In genomic region chr22:37409557-37409956, GRCh38 we compare ENCODE assay signal across 16 cellular contexts. TPM values are rescaled to one million over a fixed set of nuclear protein-coding genes. Genes with fewer than 3 reads are reported as not detected.
"Had no signal": no experiment of that assay in that cellular context is flagged by ENCODE, and none has a peak within 500 bp of the region (broad histone marks: within the 10 kb centered on the region; RNA-seq: fewer than 3 reads in every experiment).

No MANE protein-coding gene starts in this region.

- H3K4me3 ChIP-seq: adrenal gland, transverse colon had no signal

- H3K9me3 Mint-ChIP-seq: activated CD4-positive, alpha-beta memory T cell treated with anti-CD3 and anti-CD28 coated beads, Interleukin-2, amount 10 ng/mL, durations not matched to agents 7 days and 5 days; activated naive CD4-positive, alpha-beta T cell treated with anti-CD3 and anti-CD28 coated beads, Interleukin-2, amount 50 U/mL, for 24 hours; activated T-cell treated with anti-CD3 and anti-CD28 coated beads, Interleukin-2, amount 50 U/mL, for 4 hours; effector memory CD8-positive, alpha-beta T cell; naive thymus-derived CD4-positive, alpha-beta T cell had no signal

- H3K36me3 ChIP-seq: adrenal gland, neutrophil, transverse colon had no signal

- H3K27ac Mint-ChIP-seq: activated CD4-positive, alpha-beta memory T cell treated with anti-CD3 and anti-CD28 coated beads, Interleukin-2, amount 10 ng/mL, durations not matched to agents 7 days and 5 days; activated CD4-positive, alpha-beta T cell treated with anti-CD3 and anti-CD28 coated beads for 36 hours; activated naive CD4-positive, alpha-beta T cell treated with anti-CD3 and anti-CD28 coated beads, Interleukin-2, amount 50 U/mL, for 24 hours; effector memory CD8-positive, alpha-beta T cell; naive thymus-derived CD4-positive, alpha-beta T cell had no signal

- DNase-seq: activated CD4-positive, alpha-beta memory T cell treated with anti-CD3 and anti-CD28 coated beads, Interleukin-2, amount 10 ng/mL, durations not matched to agents 7 days and 5 days; activated CD4-positive, alpha-beta T cell treated with anti-CD3 and anti-CD28 coated beads for 36 hours; activated effector memory CD4-positive, alpha-beta T cell treated with Interleukin-2 at 50 U/mL for 16 hours; activated T-cell treated with anti-CD3 and anti-CD28 coated beads, Interleukin-2, amount 50 U/mL, for 4 hours; dermis blood vessel endothelial cell; effector memory CD8-positive, alpha-beta T cell; foreskin keratinocyte; naive thymus-derived CD4-positive, alpha-beta T cell; stimulated activated CD4-positive, alpha-beta T cell treated with anti-CD3 and anti-CD28 coated beads, Interleukin-4, amount 100 ng/mL, for 1 hour; stimulated activated naive CD4-positive, alpha-beta T cell; T-helper 9 cell; transverse colon had no signal

- H3K4me1 Mint-ChIP-seq: activated naive CD4-positive, alpha-beta T cell treated with anti-CD3 and anti-CD28 coated beads, Interleukin-2, amount 50 U/mL, for 24 hours had no signal

- ATAC-seq: activated CD4-positive, alpha-beta T cell treated with anti-CD3 and anti-CD28 coated beads for 36 hours; activated T-cell treated with anti-CD3 and anti-CD28 coated beads, Interleukin-2, amount 50 U/mL, for 4 hours; effector memory CD8-positive, alpha-beta T cell; foreskin keratinocyte had no signal

- H3K4me1 ChIP-seq: adrenal gland, foreskin keratinocyte, transverse colon had no signal

- H3K36me3 Mint-ChIP-seq: activated naive CD4-positive, alpha-beta T cell treated with anti-CD3 and anti-CD28 coated beads, Interleukin-2, amount 50 U/mL, for 24 hours; naive thymus-derived CD4-positive, alpha-beta T cell had no signal

- H3K4me3 Mint-ChIP-seq: activated CD4-positive, alpha-beta memory T cell treated with anti-CD3 and anti-CD28 coated beads, Interleukin-2, amount 10 ng/mL, durations not matched to agents 7 days and 5 days; activated CD4-positive, alpha-beta T cell treated with anti-CD3 and anti-CD28 coated beads for 36 hours; activated naive CD4-positive, alpha-beta T cell treated with anti-CD3 and anti-CD28 coated beads, Interleukin-2, amount 50 U/mL, for 24 hours; activated T-cell treated with anti-CD3 and anti-CD28 coated beads, Interleukin-2, amount 50 U/mL, for 4 hours; effector memory CD8-positive, alpha-beta T cell had no signal

- H3K27ac ChIP-seq: adrenal gland, foreskin keratinocyte, neutrophil, transverse colon had no signal

- H3K9me3 ChIP-seq: adrenal gland, neutrophil, transverse colon had no signal

RNA-seq across cellular contexts. Expression of gene ELFN2, which starts 17.7 kb away (rescaled TPM):
- total RNA-seq: lung microvascular endothelial cell had no signal
- polyA plus RNA-seq: naive thymus-derived CD4-positive, alpha-beta T cell had no signal
